21 cellular contexts compared by ENCODE assay signal in genomic region chr6:36382976-36383375, GRCh38. TPM values are rescaled to one million over a fixed set of nuclear protein-coding genes. Genes with fewer than 3 reads are reported as not detected.
DNase-seq lines count a peak whose midpoint lies in the region; ATAC-seq, FAIRE-seq and TF ChIP-seq lines count a peak whose summit lies in the region.
"Had no signal": no experiment of that assay in that cellular context is flagged by ENCODE, and none has a peak within 500 bp of the region (broad histone marks: within the 10 kb centered on the region; RNA-seq: fewer than 3 reads in every experiment).

No MANE protein-coding gene starts in this region.

- H3K36me3 Mint-ChIP-seq in natural killer cell treated with Interleukin-12 subunit alpha and Interleukin-12 subunit beta and Interleukin-15 and Interleukin-18, amount 100 ng/mL, for 72 hours = no peaks in the 10 kb centered on the region
- H3K36me3 Mint-ChIP-seq in natural killer cell = no peaks in the 10 kb centered on the region
- H3K36me3 Mint-ChIP-seq in activated CD4-positive, alpha-beta memory T cell treated with anti-CD3 and anti-CD28 coated beads, Interleukin-2, amount 10 ng/mL, durations not matched to agents 7 days and 5 days (ENCODE audit: low read depth) = peaks cover 69% of the 10 kb centered on the region

- H3K4me1 Mint-ChIP-seq in natural killer cell treated with Interleukin-12 subunit alpha and Interleukin-12 subunit beta and Interleukin-15 and Interleukin-18, amount 100 ng/mL, for 72 hours (ENCODE audit: low read depth in 2 of 2) = peaks cover 52 to 58% of the 10 kb centered on the region in 2 donors
- peaks cover 16% of the 10 kb centered on the region in 2 donors for H3K4me1 Mint-ChIP-seq in natural killer cell
- peaks cover 82% of the 10 kb centered on the region for H3K4me1 Mint-ChIP-seq in activated CD4-positive, alpha-beta memory T cell treated with anti-CD3 and anti-CD28 coated beads, Interleukin-2, amount 10 ng/mL, durations not matched to agents 7 days and 5 days

- no peak for TF ChIP-seq POLR2A in H54 (IDR thresholded peaks at IDR 0.05; ENCODE audit: low read depth, low read length)

- POLR2A ChIA-PET in activated CD4-positive, alpha-beta memory T cell treated with anti-CD3 and anti-CD28 coated beads, Interleukin-2, amount 10 ng/mL, durations not matched to agents 7 days and 5 days (lab: Charles Lee) = interaction anchor here (1.2 kb wide), 2 partner anchors 40 to 261 kb away, joined by 3 read pairs; no protein-coding TSS in a partner anchor

- H3K4me3 Mint-ChIP-seq in natural killer cell treated with Interleukin-12 subunit alpha and Interleukin-12 subunit beta and Interleukin-15 and Interleukin-18, amount 100 ng/mL, for 72 hours = peak overlapping the region; percentile 58
- no peak overlapping the region for H3K4me3 Mint-ChIP-seq in natural killer cell
- no peak overlapping the region for H3K4me3 Mint-ChIP-seq in activated CD4-positive, alpha-beta memory T cell treated with anti-CD3 and anti-CD28 coated beads, Interleukin-2, amount 10 ng/mL, durations not matched to agents 7 days and 5 days
- H3K4me3 Mint-ChIP-seq: B cell; CD4-positive, alpha-beta T cell had no signal

- peak overlapping the region; percentile 78 to 80 for H3K27ac Mint-ChIP-seq in natural killer cell treated with Interleukin-12 subunit alpha and Interleukin-12 subunit beta and Interleukin-15 and Interleukin-18, amount 100 ng/mL, for 72 hours
- H3K27ac Mint-ChIP-seq in natural killer cell = no peak overlapping the region
- H3K27ac Mint-ChIP-seq in activated CD4-positive, alpha-beta memory T cell treated with anti-CD3 and anti-CD28 coated beads, Interleukin-2, amount 10 ng/mL, durations not matched to agents 7 days and 5 days = peak overlapping the region; percentile 91
- H3K27ac Mint-ChIP-seq: B cell; CD4-positive, alpha-beta T cell had no signal

- FAIRE-seq in H54 (lab: Jason Lieb, UNC) = no peak
- FAIRE-seq: D721Med, G401.6, GM12891 had no signal

- H3K27me3 Mint-ChIP-seq in natural killer cell treated with Interleukin-12 subunit alpha and Interleukin-12 subunit beta and Interleukin-15 and Interleukin-18, amount 100 ng/mL, for 72 hours = peaks cover 0 to 7% of the 10 kb centered on the region in 2 donors
- peaks cover 7 to 8% of the 10 kb centered on the region in 2 donors for H3K27me3 Mint-ChIP-seq in natural killer cell (ENCODE audit: low read depth in 2 of 2)
- H3K27me3 Mint-ChIP-seq in activated CD4-positive, alpha-beta memory T cell treated with anti-CD3 and anti-CD28 coated beads, Interleukin-2, amount 10 ng/mL, durations not matched to agents 7 days and 5 days = peaks cover under 1% of the 10 kb centered on the region

- no peaks in the 10 kb centered on the region for H3K9me3 Mint-ChIP-seq in natural killer cell treated with Interleukin-12 subunit alpha and Interleukin-12 subunit beta and Interleukin-15 and Interleukin-18, amount 100 ng/mL, for 72 hours
- H3K9me3 Mint-ChIP-seq in natural killer cell = no peaks in the 10 kb centered on the region
- H3K9me3 Mint-ChIP-seq in activated CD4-positive, alpha-beta memory T cell treated with anti-CD3 and anti-CD28 coated beads, Interleukin-2, amount 10 ng/mL, durations not matched to agents 7 days and 5 days = no peaks in the 10 kb centered on the region
- H3K9me3 Mint-ChIP-seq: CD4-positive, alpha-beta T cell had no signal

- TF ChIP-seq CTCF in natural killer cell (IDR thresholded peaks at IDR 0.05) = no peak

- no peak for ATAC-seq in natural killer cell treated with Interleukin-12 subunit alpha and Interleukin-12 subunit beta and Interleukin-15 and Interleukin-18, amount 100 ng/mL, for 72 hours
- ATAC-seq in natural killer cell (no peak), GM19023 (IDR thresholded peaks at IDR 0.05; ENCODE audit: unreplicated experiment) (no peak)

- intact Hi-C loops in natural killer cell (cut with micrococcal nuclease) (no loop called here), posterior vena cava (cut with DNase I) (no loop called here)

- no peak for DNase-seq in natural killer cell treated with Interleukin-12 subunit alpha and Interleukin-12 subunit beta and Interleukin-15 and Interleukin-18, amount 100 ng/mL, for 72 hours (ENCODE audit: low spot score)
- no peak for DNase-seq in natural killer cell
- DNase-seq in activated CD4-positive, alpha-beta memory T cell treated with anti-CD3 and anti-CD28 coated beads, Interleukin-2, amount 10 ng/mL, durations not matched to agents 7 days and 5 days = no peak
- peak; percentile 41 for DNase-seq in posterior vena cava (ENCODE audit: low spot score)
- no peak for DNase-seq in T1000 (lab: John Stamatoyannopoulos, UW)
- no peak for DNase-seq in H54 (ENCODE audit: insufficient read length, low spot score)
- DNase-seq: CD4-positive, alpha-beta T cell; DMS79 treated with DMSO at 0.1 percent for 48 hours; GOT3; KBM-7; NCI-H1436; NCI-H2029; NCI-H2171 treated with DMSO at 0.1 percent for 48 hours; NCI-H446 treated with DMSO at 0.1 percent for 48 hours; NCI-H748 treated with DMSO at 0.1 percent for 48 hours had no signal

- CTCF ChIA-PET in activated CD4-positive, alpha-beta memory T cell treated with anti-CD3 and anti-CD28 coated beads, Interleukin-2, amount 10 ng/mL, durations not matched to agents 7 days and 5 days (lab: Charles Lee) = interaction anchor here (1.5 kb wide), 1 partner anchor 22 kb away, joined by 3 read pairs; no protein-coding TSS in a partner anchor

RNA-seq across cellular contexts. Expression of gene ETV7, which starts 4.5 kb away (rescaled TPM):
- 10 to 100 TPM in 1 of 2 donors, 1 to 10 TPM in 1; 6.9 to 19.8 TPM for total RNA-seq in natural killer cell treated with Interleukin-12 subunit alpha and Interleukin-12 subunit beta and Interleukin-15 and Interleukin-18, amount 100 ng/mL, for 72 hours
- 1 to 10 TPM in 2 of 3 donors, under 1 TPM in 1; 0.96 to 2.8 (median 1.7) TPM for total RNA-seq in natural killer cell
- 10 to 100 TPM; 20.7 to 21.9 TPM for total RNA-seq in activated CD4-positive, alpha-beta memory T cell treated with anti-CD3 and anti-CD28 coated beads, Interleukin-2, amount 10 ng/mL, durations not matched to agents 7 days and 5 days
- total RNA-seq in posterior vena cava = under 1 TPM in 1 of 2 donors, not detected in 1; 0.57 TPM
- total RNA-seq: PC-3 had no signal

RNA-seq across cellular contexts. Expression of gene BNIP5, which starts 46.3 kb away (rescaled TPM):
- not detected for total RNA-seq in natural killer cell treated with Interleukin-12 subunit alpha and Interleukin-12 subunit beta and Interleukin-15 and Interleukin-18, amount 100 ng/mL, for 72 hours
- total RNA-seq in natural killer cell (not detected), posterior vena cava (not detected)
- not detected for total RNA-seq in activated CD4-positive, alpha-beta memory T cell treated with anti-CD3 and anti-CD28 coated beads, Interleukin-2, amount 10 ng/mL, durations not matched to agents 7 days and 5 days
- total RNA-seq: CD4-positive, alpha-beta T cell; PC-3 had no signal

RNA-seq across cellular contexts. Expression of gene PXT1, which starts 59.7 kb away (rescaled TPM):
- under 1 TPM; 0.20 to 0.31 TPM for total RNA-seq in natural killer cell treated with Interleukin-12 subunit alpha and Interleukin-12 subunit beta and Interleukin-15 and Interleukin-18, amount 100 ng/mL, for 72 hours
- total RNA-seq in natural killer cell = 1 to 10 TPM in 1 of 3 donors, under 1 TPM in 2; 0.27 to 1.0 (median 0.28) TPM
- under 1 TPM in 1 of 2 experiments, not detected in 1; 0.35 TPM for total RNA-seq in activated CD4-positive, alpha-beta memory T cell treated with anti-CD3 and anti-CD28 coated beads, Interleukin-2, amount 10 ng/mL, durations not matched to agents 7 days and 5 days
- total RNA-seq in posterior vena cava = not detected
- total RNA-seq: PC-3 had no signal

RNA-seq across cellular contexts. Expression of gene KCTD20, which starts 59.8 kb away (rescaled TPM):
- total RNA-seq in natural killer cell treated with Interleukin-12 subunit alpha and Interleukin-12 subunit beta and Interleukin-15 and Interleukin-18, amount 100 ng/mL, for 72 hours = 10 to 100 TPM; 61.4 to 62.4 TPM
- total RNA-seq in natural killer cell (10 to 100 TPM; 37.7 to 43.5 (median 43.2) TPM), posterior vena cava (10 to 100 TPM; 52.6 to 54.3 TPM)
- total RNA-seq in activated CD4-positive, alpha-beta memory T cell treated with anti-CD3 and anti-CD28 coated beads, Interleukin-2, amount 10 ng/mL, durations not matched to agents 7 days and 5 days = 10 to 100 TPM; 60.7 to 63.6 TPM

Comparison
In these comparisons a context has a peak if more than half of its experiments do, and no peak if none do; other contexts are left out.
1. H3K27ac Mint-ChIP-seq: peak in natural killer cell treated with Interleukin-12 subunit alpha and Interleukin-12 subunit beta and Interleukin-15 and Interleukin-18, amount 100 ng/mL, for 72 hours (2 of 2) and activated CD4-positive, alpha-beta memory T cell treated with anti-CD3 and anti-CD28 coated beads, Interleukin-2, amount 10 ng/mL, durations not matched to agents 7 days and 5 days (single experiment); none in natural killer cell (0 of 2).